Comparison of ENCODE assay signal across 8 cellular contexts in genomic region chr13:26051231-26052135, GRCh38. TPM values are rescaled to one million over a fixed set of nuclear protein-coding genes. Genes with fewer than 3 reads are reported as not detected.
A peak's percentile ranks its signal among the peaks of the same experiment; 100 is the strongest.
DNase-seq lines count a peak whose midpoint lies in the region; ATAC-seq, FAIRE-seq and TF ChIP-seq lines count a peak whose summit lies in the region.

SHISA2 (minus strand) TSS chr13:26052016; CDS start chr13:26050975, 1,041 bp downstream.

- H3K36me3 ChIP-seq in CD4-positive, CD25-positive, alpha-beta regulatory T cell (ENCODE audit: control insufficient read depth, insufficient read depth, low read length), result no peaks in the 10 kb centered on the region
- H3K36me3 ChIP-seq in kidney (ENCODE audit: control insufficient read depth in 1 of 2, insufficient read depth in 2 of 2, low read length in 2 of 2), result no peaks in the 10 kb centered on the region

- peaks cover 36% of the 10 kb centered on the region for H3K27me3 ChIP-seq in CD4-positive, CD25-positive, alpha-beta regulatory T cell (ENCODE audit: control insufficient read depth, insufficient read depth, low read length)

- FAIRE-seq in kidney (lab: Jason Lieb, UNC), result no peak

- H3K9me3 ChIP-seq in CD4-positive, CD25-positive, alpha-beta regulatory T cell (ENCODE audit: control insufficient read depth in 2 of 2, low read length in 2 of 2), result no peaks in the 10 kb centered on the region
- H3K9me3 ChIP-seq in kidney (ENCODE audit: control insufficient read depth in 1 of 2, low read length in 2 of 2), result no peaks in the 10 kb centered on the region

- H3K4me1 Mint-ChIP-seq in CD4-positive, CD25-positive, alpha-beta regulatory T cell, result peaks cover 0 to 17% (median 3%) of the 10 kb centered on the region in 4 donors

- H3K4me3 Mint-ChIP-seq in CD4-positive, CD25-positive, alpha-beta regulatory T cell, result peak within 1 kb of the TSS in 3 of 4 donors; percentile 28 to 76 (median 48)

- intact Hi-C loops in kidney (cut with DNase I), result no loop called here

- TF ChIP-seq CTCF in choroid plexus epithelial cell (conservative IDR thresholded peaks at IDR 0.05; ENCODE audit: low read depth, low read length), result no peak
- no peak for TF ChIP-seq CTCF in kidney (IDR thresholded peaks at IDR 0.05; ENCODE audit: borderline replicate concordance, extremely low read depth, insufficient read depth)

- H3K9ac ChIP-seq in kidney (ENCODE audit: low read length in 2 of 2), result no peak within 1 kb of the TSS

- peaks cover 15% of the 10 kb centered on the region for H3K4me1 ChIP-seq in CD4-positive, CD25-positive, alpha-beta regulatory T cell (ENCODE audit: control insufficient read depth, insufficient read depth, low read length, poor library complexity, severe bottlenecking)
- no peaks in the 10 kb centered on the region for H3K4me1 ChIP-seq in kidney (ENCODE audit: control insufficient read depth in 1 of 2, insufficient read depth in 1 of 2, low read depth in 1 of 2, low read length in 2 of 2)

- H3K27me3 Mint-ChIP-seq in CD4-positive, CD25-positive, alpha-beta regulatory T cell, result peaks cover 67% of the 10 kb centered on the region

- peak in 1 of 3 donors; percentile 34 for DNase-seq in CD4-positive, CD25-positive, alpha-beta regulatory T cell
- DNase-seq in Jurkat, Clone E6-1 (ENCODE audit: low read depth, low spot score), result peak; percentile 47
- DNase-seq in T-helper 9 cell (peak; percentile 17), choroid plexus epithelial cell (ENCODE audit: low read depth) (peak; percentile 79), kidney (peak; percentile 80), NCI-H446 treated with DMSO at 0.1 percent for 48 hours (lab: John Stamatoyannopoulos, UW) (no peak)
- DNase-seq in stimulated activated CD4-positive, alpha-beta T cell treated with anti-CD3 and anti-CD28 coated beads, Interleukin-1b, Interleukin-23, amount 100 ng/mL, for 48 hours, result peak; percentile 10

- no peaks in the 10 kb centered on the region for H3K36me3 Mint-ChIP-seq in CD4-positive, CD25-positive, alpha-beta regulatory T cell

- H3K4me3 ChIP-seq in CD4-positive, CD25-positive, alpha-beta regulatory T cell (ENCODE audit: low read depth, low read length), result no peak within 1 kb of the TSS
- H3K4me3 ChIP-seq in Jurkat, Clone E6-1 (ENCODE audit: low read length), result peak within 1 kb of the TSS; percentile 52
- H3K4me3 ChIP-seq in choroid plexus epithelial cell (ENCODE audit: low read depth, low read length), result peak within 1 kb of the TSS; percentile 60
- H3K4me3 ChIP-seq in kidney (ENCODE audit: low read length in 2 of 2), result peak within 1 kb of the TSS; percentile 3 to 50

- peaks cover 0 to 5% (median 0%) of the 10 kb centered on the region in 7 donors for H3K9me3 Mint-ChIP-seq in CD4-positive, CD25-positive, alpha-beta regulatory T cell

- H3K27ac Mint-ChIP-seq in CD4-positive, CD25-positive, alpha-beta regulatory T cell, result no peak within 1 kb of the TSS

- peak in 1 of 2 donors; percentile 37 for ATAC-seq in CD4-positive, CD25-positive, alpha-beta regulatory T cell (ENCODE audit: low read depth in 2 of 2)
- ATAC-seq in GM21390 (IDR thresholded peaks at IDR 0.05; ENCODE audit: unreplicated experiment), result no peak

- no peak within 1 kb of the TSS for H3K27ac ChIP-seq in CD4-positive, CD25-positive, alpha-beta regulatory T cell (ENCODE audit: insufficient read depth, low read length, poor library complexity, severe bottlenecking)
- no peak within 1 kb of the TSS for H3K27ac ChIP-seq in kidney (ENCODE audit: low read depth in 2 of 2, low read length in 2 of 2)

RNA-seq across cellular contexts. Expression of gene SHISA2, which starts in this region (rescaled TPM):
- 1.7 TPM for total RNA-seq in CD4-positive, CD25-positive, alpha-beta regulatory T cell
- under 1 TPM in 3 of 4 donors, not detected in 1; 0.09 to 0.14 (median 0.11) TPM for polyA plus RNA-seq in CD4-positive, CD25-positive, alpha-beta regulatory T cell
- polyA plus RNA-seq in Jurkat, Clone E6-1 (2012; ENCODE audit: insufficient read depth, insufficient read length), result 4.6 TPM
- total RNA-seq in kidney, result 3.7 TPM
- 3.4 TPM for polyA plus RNA-seq in kidney (ENCODE audit: insufficient read depth, low read depth, low replicate concordance)
